In the genomic region with DNA sequence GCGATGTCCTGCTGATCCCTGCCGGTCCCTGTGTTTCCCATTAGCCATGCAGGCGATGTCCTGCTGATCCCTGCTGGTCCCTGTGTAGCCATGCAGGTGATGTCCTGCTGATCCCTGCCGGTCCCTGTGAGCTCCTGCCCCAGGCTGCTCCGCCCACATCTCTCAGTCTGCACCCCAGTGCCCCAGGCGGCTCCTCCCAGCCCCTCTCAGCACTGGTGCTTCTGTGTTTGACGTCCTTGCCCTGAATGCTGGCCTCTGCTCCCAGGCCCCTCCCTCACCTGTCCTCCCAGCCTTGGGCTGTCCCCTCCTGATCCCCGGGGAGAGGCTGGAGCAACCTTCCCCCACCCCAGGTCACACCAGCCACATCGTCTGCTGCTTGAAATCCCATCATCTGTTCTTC, we compare ENCODE assay signal across 20 cellular contexts. TPM values are rescaled to one million over a fixed set of nuclear protein-coding genes. Genes with fewer than 3 reads are reported as not detected.
"Had no signal": no experiment of that assay in that cellular context is flagged by ENCODE, and none has a peak within 500 bp of the region (broad histone marks: within the 10 kb centered on the region; RNA-seq: fewer than 3 reads in every experiment).

No MANE protein-coding gene starts in this region.

- DNase-seq: effector CD4-positive, alpha-beta T cell; foreskin melanocyte; head of caudate nucleus; left colon; left ventricle myocardium superior; mesenchymal stem cell; midbrain; psoas muscle; retina; sigmoid colon; stimulated activated CD4-positive, alpha-beta T cell treated with anti-CD3 and anti-CD28 coated beads, Interleukin-12 subunit alpha, Interleukin-12 subunit beta, amount 100 ng/mL, for 4 hours; stimulated activated naive CD4-positive, alpha-beta T cell treated with Interleukin-2 at 50 U/mL for 16 hours; trophoblast cell had no signal

- H3K27ac Mint-ChIP-seq: nephron had no signal

- H2AFZ ChIP-seq: hepatocyte had no signal

- H3K36me3 ChIP-seq: neutrophil had no signal

- H3K9me3 Mint-ChIP-seq: nephron had no signal

- H3K79me2 ChIP-seq: hepatocyte had no signal

- ATAC-seq: left colon had no signal

- H3K27me3 ChIP-seq: hepatocyte, neutrophil, sigmoid colon had no signal

- FAIRE-seq: kidney had no signal

- H3K4me3 ChIP-seq: coronary artery, hepatocyte, lung, psoas muscle, sigmoid colon, skin epidermis had no signal

- H3K4me1 ChIP-seq: psoas muscle had no signal

- H3K27ac ChIP-seq: coronary artery, hepatocyte, neutrophil, psoas muscle, sigmoid colon, skin epidermis had no signal

- H3K4me2 ChIP-seq: hepatocyte had no signal

- H3K9me3 ChIP-seq: neutrophil, psoas muscle, sigmoid colon had no signal

- H3K4me3 Mint-ChIP-seq: nephron had no signal

RNA-seq across cellular contexts. Expression of a gene that starts 41.4 kb away (rescaled TPM):
- total RNA-seq: hepatocyte, sigmoid colon had no signal
